8 cellular contexts compared by ENCODE assay signal in genomic region chr17:59963738-59964454, GRCh38. TPM values are rescaled to one million over a fixed set of nuclear protein-coding genes. Genes with fewer than 3 reads are reported as not detected.
DNase-seq lines count a peak whose midpoint lies in the region; ATAC-seq and TF ChIP-seq lines count a peak whose summit lies in the region.

No MANE protein-coding gene starts in this region.

- H3K36me3 ChIP-seq in ACC112 (ENCODE audit: insufficient read depth, low read length): 0 out of 2 replicates have a peak, but pooled peaks cover 3% of the 10 kb centered on the region

- TF ChIP-seq CTCF in fibroblast of mammary gland (conservative IDR thresholded peaks at IDR 0.05; ENCODE audit: control insufficient read depth, insufficient read depth, low read depth, low read length) (no peak), natural killer cell (IDR thresholded peaks at IDR 0.05) (no peak)

- peak overlapping the region; percentile 94 for H3K27ac Mint-ChIP-seq in activated T-helper 1 cell treated with anti-CD3 and anti-CD28 coated beads, Interleukin-12 subunit alpha, Interleukin-12 subunit beta, Interleukin-2, Interleukin-4 antibody, amounts not matched to agents 30 ng/mL and 10 ng/mL and 1 ng/mL, durations not matched to agents 14 hours and 24 hours and 36 hours
- H3K27ac Mint-ChIP-seq in natural killer cell: peak overlapping the region; percentile 94 to 98

- peaks cover 6% of the 10 kb centered on the region for H3K27me3 Mint-ChIP-seq in activated T-helper 1 cell treated with anti-CD3 and anti-CD28 coated beads, Interleukin-12 subunit alpha, Interleukin-12 subunit beta, Interleukin-2, Interleukin-4 antibody, amounts not matched to agents 30 ng/mL and 10 ng/mL and 1 ng/mL, durations not matched to agents 14 hours and 24 hours and 36 hours (ENCODE audit: insufficient read depth)
- no peaks in the 10 kb centered on the region for H3K27me3 Mint-ChIP-seq in natural killer cell (ENCODE audit: low read depth in 2 of 2)

- ATAC-seq in GM18909 (IDR thresholded peaks at IDR 0.05; ENCODE audit: poor library complexity, unreplicated experiment): peak; percentile 33
- peak; percentile 36 for ATAC-seq in HG03280 (IDR thresholded peaks at IDR 0.05; ENCODE audit: unreplicated experiment)
- peak; percentile 64 to 74 (median 70) for ATAC-seq in natural killer cell
- peak; percentile 52 for ATAC-seq in stimulated activated naive CD8-positive, alpha-beta T cell treated with anti-CD3 and anti-CD28 coated beads, Interleukin-15, Interleukin-2, amounts not matched to agents 100 U/mL and 50 U/mL, for 24 hours

- peak overlapping the region; percentile 91 for H3K4me3 ChIP-seq in ACC112 (ENCODE audit: low read depth, low read length)
- H3K4me3 ChIP-seq in fibroblast of mammary gland (ENCODE audit: control insufficient read depth, low read depth, low read length): peak overlapping the region; percentile 92

- peaks cover 33% of the 10 kb centered on the region for H3K4me1 Mint-ChIP-seq in activated T-helper 1 cell treated with anti-CD3 and anti-CD28 coated beads, Interleukin-12 subunit alpha, Interleukin-12 subunit beta, Interleukin-2, Interleukin-4 antibody, amounts not matched to agents 30 ng/mL and 10 ng/mL and 1 ng/mL, durations not matched to agents 14 hours and 24 hours and 36 hours (ENCODE audit: low read depth)
- peaks cover 27 to 30% of the 10 kb centered on the region in 2 donors for H3K4me1 Mint-ChIP-seq in natural killer cell

- H3K36me3 Mint-ChIP-seq in activated T-helper 1 cell treated with anti-CD3 and anti-CD28 coated beads, Interleukin-12 subunit alpha, Interleukin-12 subunit beta, Interleukin-2, Interleukin-4 antibody, amounts not matched to agents 30 ng/mL and 10 ng/mL and 1 ng/mL, durations not matched to agents 14 hours and 24 hours and 36 hours (ENCODE audit: low read depth): peaks cover 13% of the 10 kb centered on the region
- no peaks in the 10 kb centered on the region for H3K36me3 Mint-ChIP-seq in natural killer cell

- peak overlapping the region; percentile 71 for H3K27ac ChIP-seq in ACC112 (ENCODE audit: low read depth, low read length)

- H3K79me2 ChIP-seq in ACC112 (ENCODE audit: control insufficient read depth, insufficient read depth, low read length, unreplicated experiment): peaks cover 8% of the 10 kb centered on the region

- peak overlapping the region; percentile 84 for H3K4me3 Mint-ChIP-seq in activated T-helper 1 cell treated with anti-CD3 and anti-CD28 coated beads, Interleukin-12 subunit alpha, Interleukin-12 subunit beta, Interleukin-2, Interleukin-4 antibody, amounts not matched to agents 30 ng/mL and 10 ng/mL and 1 ng/mL, durations not matched to agents 14 hours and 24 hours and 36 hours
- H3K4me3 Mint-ChIP-seq in natural killer cell: peak overlapping the region; percentile 96

- intact Hi-C loops in activated T-helper 1 cell treated with anti-CD3 and anti-CD28 coated beads, Interleukin-12 subunit alpha, Interleukin-12 subunit beta, Interleukin-2, Interleukin-4 antibody, amounts not matched to agents 30 ng/mL and 10 ng/mL and 1 ng/mL, durations not matched to agents 14 hours and 24 hours and 36 hours (cut with micrococcal nuclease): loop anchor here (1.0 to 10.0 kb wide), 8 partner anchors 23 to 749 kb away; partner anchors contain the start of genes PTRH2, RPS6KB1, SMG8 and VMP1
- intact Hi-C loops in natural killer cell (cut with micrococcal nuclease): loop anchor here (1.0 kb wide), 1 partner anchor 71 kb away; the partner anchor contains the start of gene RPS6KB1

- no peaks in the 10 kb centered on the region for H3K9me3 Mint-ChIP-seq in activated T-helper 1 cell treated with anti-CD3 and anti-CD28 coated beads, Interleukin-12 subunit alpha, Interleukin-12 subunit beta, Interleukin-2, Interleukin-4 antibody, amounts not matched to agents 30 ng/mL and 10 ng/mL and 1 ng/mL, durations not matched to agents 14 hours and 24 hours and 36 hours
- no peaks in the 10 kb centered on the region for H3K9me3 Mint-ChIP-seq in natural killer cell

- H3K27me3 ChIP-seq in ACC112 (ENCODE audit: insufficient read depth, low read length): no peaks in the 10 kb centered on the region

- H2AFZ ChIP-seq in ACC112 (ENCODE audit: low read length, unreplicated experiment): peak overlapping the region; percentile 99

- peaks cover 16% of the 10 kb centered on the region for H3K4me1 ChIP-seq in ACC112 (ENCODE audit: control insufficient read depth, insufficient read depth, low read length, unreplicated experiment)

- DNase-seq in NOMO-1 treated with dmso at 0.1 percent for 144 hours (lab: John Stamatoyannopoulos, UW; ENCODE audit: unreplicated experiment) (peak; percentile 91), fibroblast of mammary gland (ENCODE audit: low read depth) (peak; percentile 65), natural killer cell (peak; percentile 56)
- peak; percentile 37 for DNase-seq in activated T-helper 1 cell treated with anti-CD3 and anti-CD28 coated beads, Interleukin-12 subunit alpha, Interleukin-12 subunit beta, Interleukin-2, Interleukin-4 antibody, amounts not matched to agents 30 ng/mL and 10 ng/mL and 1 ng/mL, durations not matched to agents 14 hours and 24 hours and 36 hours (ENCODE audit: low spot score)
- peak; percentile 59 for DNase-seq in stimulated activated naive CD8-positive, alpha-beta T cell treated with anti-CD3 and anti-CD28 coated beads, Interleukin-15, Interleukin-2, amounts not matched to agents 100 U/mL and 50 U/mL, for 24 hours

RNA-seq across cellular contexts. Expression of gene RNFT1, which starts 0.6 kb away (rescaled TPM):
- 32.2 and 35.5 TPM in 2 replicates for total RNA-seq in activated T-helper 1 cell treated with anti-CD3 and anti-CD28 coated beads, Interleukin-12 subunit alpha, Interleukin-12 subunit beta, Interleukin-2, Interleukin-4 antibody, amounts not matched to agents 30 ng/mL and 10 ng/mL and 1 ng/mL, durations not matched to agents 14 hours and 24 hours and 36 hours
- total RNA-seq in natural killer cell: 10 to 100 TPM; 37.5 to 54.5 (median 39.3) TPM

Comparison
In these comparisons a context has a peak if more than half of its experiments do, and no peak if none do; other contexts are left out.
1. Peak in every context shown above with its lines: DNase-seq, ATAC-seq, H3K4me3 ChIP-seq and H3K27ac ChIP-seq.
2. DNase-seq: peak in every context shown above with its lines; median percentile 91 in NOMO-1 treated with dmso at 0.1 percent for 144 hours; 65 in fibroblast of mammary gland; 59 in stimulated activated naive CD8-positive, alpha-beta T cell treated with anti-CD3 and anti-CD28 coated beads, Interleukin-15, Interleukin-2, amounts not matched to agents 100 U/mL and 50 U/mL, for 24 hours; 56 in natural killer cell; 37 in activated T-helper 1 cell treated with anti-CD3 and anti-CD28 coated beads, Interleukin-12 subunit alpha, Interleukin-12 subunit beta, Interleukin-2, Interleukin-4 antibody, amounts not matched to agents 30 ng/mL and 10 ng/mL and 1 ng/mL, durations not matched to agents 14 hours and 24 hours and 36 hours.